ENCODE assay signal across 28 cellular contexts in genomic region chr17:67568961-67569360, GRCh38.
A peak's percentile ranks its signal among the peaks of the same experiment; 100 is the strongest.
DNase-seq lines count a peak whose midpoint lies in the region; ATAC-seq, FAIRE-seq and TF ChIP-seq lines count a peak whose summit lies in the region.
"Had no signal": no experiment of that assay in that cellular context is flagged by ENCODE, and none has a peak within 500 bp of the region (broad histone marks: within the 10 kb centered on the region; RNA-seq: fewer than 3 reads in every experiment).

No MANE protein-coding gene starts in this region.

- in situ Hi-C loops in GM12878 (cut with MboI), result no loop called here

- no peaks in the 10 kb centered on the region for H3K9me3 ChIP-seq in GM12878 (replicated peaks; ENCODE audit: control insufficient read depth, insufficient read depth, low read length)
- H3K9me3 ChIP-seq: prostate gland, upper lobe of right lung had no signal

- TF ChIP-seq CTCF in GM12878 (IDR thresholded peaks at IDR 0.05 in 2 of 3, conservative IDR thresholded peaks at IDR 0.05 in 1 of 3; ENCODE audit: control insufficient read depth in 2 of 3, extremely low read depth in 1 of 3, insufficient read depth in 1 of 3, low read depth in 3 of 3, low read length in 3 of 3) (no peak), natural killer cell (IDR thresholded peaks at IDR 0.05) (no peak), GM23338 (conservative IDR thresholded peaks at IDR 0.05; ENCODE audit: low read depth in 2 of 2) (no peak), endothelial cell (IDR thresholded peaks at IDR 0.05; ENCODE audit: unreplicated experiment) (no peak)

- peaks cover 4% of the 10 kb centered on the region for H3K9me2 ChIP-seq in GM23338 (ENCODE audit: insufficient read depth)

- no peak for ATAC-seq in activated naive CD4-positive, alpha-beta T cell treated with anti-CD3 and anti-CD28 coated beads, Interleukin-2, amount 50 U/mL, for 72 hours
- peak; percentile 42 for ATAC-seq in GM12878
- ATAC-seq in natural killer cell, result no peak
- ATAC-seq in GM23338, result no peak
- ATAC-seq: upper lobe of right lung had no signal

- H3K9me3 Mint-ChIP-seq in activated naive CD4-positive, alpha-beta T cell treated with anti-CD3 and anti-CD28 coated beads, Interleukin-2, amount 50 U/mL, for 24 hours, result no peaks in the 10 kb centered on the region
- no peaks in the 10 kb centered on the region for H3K9me3 Mint-ChIP-seq in activated naive CD4-positive, alpha-beta T cell treated with anti-CD3 and anti-CD28 coated beads, Interleukin-2, amount 50 U/mL, for 72 hours
- H3K9me3 Mint-ChIP-seq in natural killer cell, result no peaks in the 10 kb centered on the region
- H3K9me3 Mint-ChIP-seq in GM23338, result no peaks in the 10 kb centered on the region; the same call in 1 of the 3 replicates
- no peaks in the 10 kb centered on the region for H3K9me3 Mint-ChIP-seq in endothelial cell (ENCODE audit: unreplicated experiment)
- H3K9me3 Mint-ChIP-seq: central memory CD8-positive, alpha-beta T cell; nephron had no signal

- H3K4me3 Mint-ChIP-seq in activated naive CD4-positive, alpha-beta T cell treated with anti-CD3 and anti-CD28 coated beads, Interleukin-2, amount 50 U/mL, for 24 hours, result no peak overlapping the region
- H3K4me3 Mint-ChIP-seq in natural killer cell (no peak overlapping the region), GM23338 (no peak overlapping the region), endothelial cell (ENCODE audit: unreplicated experiment) (no peak overlapping the region)
- H3K4me3 Mint-ChIP-seq: central memory CD8-positive, alpha-beta T cell; nephron had no signal

- H3K27ac Mint-ChIP-seq in activated naive CD4-positive, alpha-beta T cell treated with anti-CD3 and anti-CD28 coated beads, Interleukin-2, amount 50 U/mL, for 24 hours, result peak overlapping the region; percentile 30
- peak overlapping the region in 1 of 2 donors; percentile 62 for H3K27ac Mint-ChIP-seq in activated naive CD4-positive, alpha-beta T cell treated with anti-CD3 and anti-CD28 coated beads, Interleukin-2, amount 50 U/mL, for 72 hours
- H3K27ac Mint-ChIP-seq in natural killer cell (peak overlapping the region; percentile 42 to 70), GM23338 (no peak overlapping the region), endothelial cell (ENCODE audit: unreplicated experiment) (no peak overlapping the region)
- H3K27ac Mint-ChIP-seq: nephron had no signal

- no peak for TF ChIP-seq EP300 in GM12878 (IDR thresholded peaks at IDR 0.05; ENCODE audit: borderline replicate concordance in 1 of 2, control insufficient read depth in 1 of 2, low read depth in 2 of 2, low read length in 2 of 2)

- RAD21 ChIA-PET in GM12878 (lab: Charles Lee; ENCODE audit: unreplicated experiment), result interaction anchor here (0.7 to 5.8 kb wide), 18 partner anchors 9 to 194 kb away, joined by 3 to 40 read pairs (median 4); no protein-coding TSS in a partner anchor

- DNase-seq in activated naive CD4-positive, alpha-beta T cell treated with anti-CD3 and anti-CD28 coated beads, Interleukin-2, amount 50 U/mL, for 72 hours (ENCODE audit: low spot score in 2 of 2), result no peak
- DNase-seq in GM12878 (ENCODE audit: low read depth, low spot score) (no peak), natural killer cell (no peak), mesenteric fat pad (ENCODE audit: low spot score) (no peak), GM23338 (ENCODE audit: low spot score) (no peak), AG08396 (ENCODE audit: low spot score) (no peak), endothelial cell (ENCODE audit: low spot score) (no peak)
- DNase-seq: activated CD4-positive, alpha-beta T cell treated with anti-CD3 and anti-CD28 coated beads, Interleukin-2, amount 50 U/mL, for 4 hours; activated naive CD4-positive, alpha-beta T cell; activated T-cell treated with anti-CD3 and anti-CD28 coated beads for 4 hours; Calu3; effector CD4-positive, alpha-beta T cell; EL; Karpas-422; NCI-H1092 treated with DMSO at 0.1 percent for 48 hours; NCI-H2081; NCI-H446; NK-92 treated with Interleukin-12 subunit alpha and Interleukin-12 subunit beta, amount 100 ng/mL, for 24 hours; stimulated activated CD4-positive, alpha-beta T cell treated with anti-CD3 and anti-CD28 coated beads, Interleukin-4, amount 100 ng/mL, for 1 hour; T-helper 2 cell; upper lobe of right lung had no signal

- H3K4me2 ChIP-seq in GM12878 (ENCODE audit: control insufficient read depth, insufficient read depth), result peak overlapping the region; percentile 85
- H3K4me2 ChIP-seq in GM23338, result no peak overlapping the region
- H3K4me2 ChIP-seq: smooth muscle cell had no signal

- no peak for FAIRE-seq in GM12878 (lab: Jason Lieb, UNC)
- FAIRE-seq: A204.1, HTR-8/SVneo had no signal

- SMC1A ChIA-PET in GM12878 (lab: Charles Lee; ENCODE audit: uncharacterized antibody, unreplicated experiment), result interaction anchor here (0.7 to 14.9 kb wide), 23 partner anchors 9 to 259 kb away, joined by 3 to 156 read pairs (median 5); no protein-coding TSS in a partner anchor

- peak overlapping the region; percentile 57 for H3K4me3 ChIP-seq in GM12878
- no peak overlapping the region for H3K4me3 ChIP-seq in GM23338
- H3K4me3 ChIP-seq: prostate gland, smooth muscle cell, upper lobe of right lung had no signal

- peak overlapping the region; percentile 78; the same call in 1 of the 2 replicates for H3K9ac ChIP-seq in GM12878 (ENCODE audit: control insufficient read depth, insufficient read depth, low read length)

- intact Hi-C loops in GM12878 (cut with micrococcal nuclease; ENCODE audit: unreplicated experiment), result no loop called here
- intact Hi-C loops in natural killer cell (cut with micrococcal nuclease), result no loop called here

- peak overlapping the region; percentile 88 for H3K27ac ChIP-seq in GM12878 (ENCODE audit: control insufficient read depth, insufficient read depth)
- no peak overlapping the region for H3K27ac ChIP-seq in GM23338 (ENCODE audit: low read depth)
- H3K27ac ChIP-seq: prostate gland, upper lobe of right lung had no signal

- H3K27me3 ChIP-seq in GM12878 (replicated peaks in 1 of 2; ENCODE audit: control insufficient read depth in 2 of 2, insufficient read depth in 2 of 2, low read length in 1 of 2), result no peaks in the 10 kb centered on the region
- no peaks in the 10 kb centered on the region for H3K27me3 ChIP-seq in GM23338 (ENCODE audit: insufficient read depth)
- H3K27me3 ChIP-seq: upper lobe of right lung had no signal

- POLR2A ChIA-PET in GM12878 (lab: Charles Lee), result interaction anchor here (0.6 to 5.1 kb wide), 15 partner anchors 9 to 181 kb away, joined by 3 to 53 read pairs (median 4); no protein-coding TSS in a partner anchor

- peaks cover 0 to 3% of the 10 kb centered on the region in 2 experiments; a peak in 2 of 4 replicates for H3K36me3 ChIP-seq in GM12878 (ENCODE audit: control insufficient read depth in 2 of 2, insufficient read depth in 2 of 2, low read length in 1 of 2)
- no peaks in the 10 kb centered on the region for H3K36me3 ChIP-seq in GM23338 (ENCODE audit: insufficient read depth)
- H3K36me3 ChIP-seq: prostate gland, upper lobe of right lung had no signal

- 8% methylated on average over 6 of the region's 6 CpGs for whole genome bisulfite sequencing in GM12878 (ENCODE audit: insufficient coverage, insufficient replicate concordance, low lambda C conversion rate, missing lambda C conversion rate)

- no peaks in the 10 kb centered on the region for H3K27me3 Mint-ChIP-seq in activated naive CD4-positive, alpha-beta T cell treated with anti-CD3 and anti-CD28 coated beads, Interleukin-2, amount 50 U/mL, for 24 hours
- no peaks in the 10 kb centered on the region for H3K27me3 Mint-ChIP-seq in natural killer cell (ENCODE audit: low read depth in 2 of 2)
- H3K27me3 Mint-ChIP-seq in GM23338 (ENCODE audit: insufficient read depth, low read depth, poor library complexity), result no peaks in the 10 kb centered on the region
- peaks cover 9% of the 10 kb centered on the region for H3K27me3 Mint-ChIP-seq in endothelial cell (ENCODE audit: unreplicated experiment)
- H3K27me3 Mint-ChIP-seq: central memory CD8-positive, alpha-beta T cell had no signal

- no peaks in the 10 kb centered on the region for H4K20me1 ChIP-seq in GM12878 (ENCODE audit: control insufficient read depth, insufficient read depth)
- no peaks in the 10 kb centered on the region for H4K20me1 ChIP-seq in GM23338 (replicated peaks; ENCODE audit: insufficient read depth)

- CTCF ChIA-PET in GM12878 (lab: Yijun Ruan, JAX), result interaction anchor here (0.9 to 4.1 kb wide), 14 partner anchors 10 to 200 kb away, joined by 3 to 58 read pairs (median 6); no protein-coding TSS in a partner anchor

- H3K36me3 Mint-ChIP-seq in activated naive CD4-positive, alpha-beta T cell treated with anti-CD3 and anti-CD28 coated beads, Interleukin-2, amount 50 U/mL, for 24 hours, result peaks cover 10% of the 10 kb centered on the region
- no peaks in the 10 kb centered on the region for H3K36me3 Mint-ChIP-seq in activated naive CD4-positive, alpha-beta T cell treated with anti-CD3 and anti-CD28 coated beads, Interleukin-2, amount 50 U/mL, for 72 hours
- no peaks in the 10 kb centered on the region for H3K36me3 Mint-ChIP-seq in natural killer cell
- peaks cover 9% of the 10 kb centered on the region for H3K36me3 Mint-ChIP-seq in GM23338 (ENCODE audit: low read depth)
- peaks cover 16% of the 10 kb centered on the region for H3K36me3 Mint-ChIP-seq in endothelial cell (ENCODE audit: low read depth, unreplicated experiment)

- no peaks in the 10 kb centered on the region for H3F3A ChIP-seq in GM23338 (replicated peaks; ENCODE audit: low read depth)

- BruUV-seq in GM12878 (replicated peaks; lab: Mats Ljungman, UMichigan), result no TSS peak

- H3K4me1 Mint-ChIP-seq in activated naive CD4-positive, alpha-beta T cell treated with anti-CD3 and anti-CD28 coated beads, Interleukin-2, amount 50 U/mL, for 24 hours, result peaks cover 40% of the 10 kb centered on the region
- peaks cover 24 to 37% of the 10 kb centered on the region in 2 donors for H3K4me1 Mint-ChIP-seq in natural killer cell
- H3K4me1 Mint-ChIP-seq in GM23338, result peaks cover 5% of the 10 kb centered on the region; the same call in 1 of the 3 replicates
- no peaks in the 10 kb centered on the region for H3K4me1 Mint-ChIP-seq in endothelial cell (ENCODE audit: unreplicated experiment)
- H3K4me1 Mint-ChIP-seq: nephron had no signal

- H3K79me2 ChIP-seq in GM12878 (ENCODE audit: control insufficient read depth, insufficient read depth, low read length), result peaks cover 29% of the 10 kb centered on the region
- H3K79me2 ChIP-seq in GM23338 (replicated peaks; ENCODE audit: insufficient read depth), result no peaks in the 10 kb centered on the region

- no peak for TF ChIP-seq POLR2A in GM12878 (IDR thresholded peaks at IDR 0.05; ENCODE audit: low read depth, low read length)

- TF ChIP-seq RAD21 in GM12878 (IDR thresholded peaks at IDR 0.05; ENCODE audit: insufficient read depth, low read depth, low read length), result no peak

- H3K4me1 ChIP-seq in GM12878 (ENCODE audit: control insufficient read depth, insufficient read depth, low read length) (peaks cover 54% of the 10 kb centered on the region), GM23338 (ENCODE audit: insufficient read depth) (no peaks in the 10 kb centered on the region; the same call in 1 of the 2 replicates)
- H3K4me1 ChIP-seq: prostate gland, upper lobe of right lung had no signal

- H2AFZ ChIP-seq in GM12878 (ENCODE audit: control insufficient read depth, low read depth, low read length), result no peak overlapping the region; the same call in 1 of the 2 replicates
- H2AFZ ChIP-seq in GM23338, result no peak overlapping the region

Comparison
In these comparisons a context has a peak if more than half of its experiments do, and no peak if none do; other contexts are left out.
1. H3K27ac Mint-ChIP-seq: peak in activated naive CD4-positive, alpha-beta T cell treated with anti-CD3 and anti-CD28 coated beads, Interleukin-2, amount 50 U/mL, for 24 hours (single experiment) and natural killer cell (2 of 2); none in GM23338 (single experiment) and endothelial cell (single experiment).